In the genomic region with DNA sequence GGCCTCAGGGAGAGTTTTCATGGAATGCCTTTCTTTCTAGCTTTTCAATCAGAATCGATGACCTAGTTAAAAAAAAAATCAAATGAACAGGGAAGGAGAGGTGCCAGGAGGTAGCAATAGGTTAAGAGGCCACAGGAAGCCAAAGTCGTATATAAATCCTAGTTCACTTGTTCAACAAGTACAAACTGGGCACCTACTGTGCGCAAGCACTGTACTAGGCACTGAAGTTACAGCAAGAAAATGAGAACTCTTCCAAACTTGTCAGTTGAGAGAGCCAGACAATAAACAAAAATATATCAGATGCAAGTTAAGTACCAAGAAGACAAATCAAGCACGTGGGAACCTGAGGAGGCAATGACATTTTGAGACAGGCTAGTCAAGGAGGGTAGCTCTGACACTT, we compare ENCODE assay signal across 18 cellular contexts. TPM values are rescaled to one million over a fixed set of nuclear protein-coding genes. Genes with fewer than 3 reads are reported as not detected.
DNase-seq lines count a peak whose midpoint lies in the region; ATAC-seq and TF ChIP-seq lines count a peak whose summit lies in the region.
"Had no signal": no experiment of that assay in that cellular context is flagged by ENCODE, and none has a peak within 500 bp of the region (broad histone marks: within the 10 kb centered on the region; RNA-seq: fewer than 3 reads in every experiment).

No MANE protein-coding gene starts in this region.

- peaks cover 81% of the 10 kb centered on the region for H4K20me1 ChIP-seq in Loucy (ENCODE audit: insufficient read depth, low read length, poor library complexity, severe bottlenecking)

- H3K79me2 ChIP-seq in Loucy (ENCODE audit: insufficient read depth, low read length): peaks cover 99% of the 10 kb centered on the region

- peaks cover 39% of the 10 kb centered on the region for H3K36me3 ChIP-seq in CD8-positive, alpha-beta memory T cell (ENCODE audit: insufficient read depth, low read length)
- H3K36me3 ChIP-seq in Loucy (ENCODE audit: insufficient read depth, low read length): peaks cover 72% of the 10 kb centered on the region; the same call in 1 of the 2 replicates

- no peak for TF ChIP-seq CTCF in Loucy (conservative IDR thresholded peaks at IDR 0.05; ENCODE audit: low read length)
- no peak for TF ChIP-seq CTCF in GM20000 (IDR thresholded peaks at IDR 0.05; ENCODE audit: extremely low read depth, missing control alignments)
- TF ChIP-seq CTCF in WTC11 (IDR thresholded peaks at IDR 0.05): no peak

- H3F3A ChIP-seq in Loucy (ENCODE audit: low read depth): no peaks in the 10 kb centered on the region

- H3K27me3 Mint-ChIP-seq in CD8-positive, alpha-beta memory T cell: no peaks in the 10 kb centered on the region
- no peaks in the 10 kb centered on the region for H3K27me3 Mint-ChIP-seq in WTC11 (ENCODE audit: low read depth)
- H3K27me3 Mint-ChIP-seq: CD4-positive, alpha-beta memory T cell had no signal

- peaks cover 34 to 57% (median 52%) of the 10 kb centered on the region in 3 donors for H3K4me1 Mint-ChIP-seq in CD8-positive, alpha-beta memory T cell
- H3K4me1 Mint-ChIP-seq in stimulated activated effector memory CD8-positive, alpha-beta T cell treated with anti-CD3 and anti-CD28 coated beads, Interleukin-12 subunit alpha, Interleukin-12 subunit beta, amount 100 ng/mL, for 72 hours: peaks cover 35% of the 10 kb centered on the region
- H3K4me1 Mint-ChIP-seq in WTC11: peaks cover 5% of the 10 kb centered on the region

- H3K4me2 ChIP-seq in Loucy (ENCODE audit: low read depth, low read length, poor library complexity, severe bottlenecking): peak overlapping the region; percentile 43
- H3K4me2 ChIP-seq: BLaER1, KMS-11 had no signal

- no peak for ATAC-seq in stimulated activated effector memory CD8-positive, alpha-beta T cell treated with anti-CD3 and anti-CD28 coated beads, Interleukin-12 subunit alpha, Interleukin-12 subunit beta, amount 100 ng/mL, for 72 hours
- ATAC-seq in GM21528 (IDR thresholded peaks at IDR 0.05; ENCODE audit: low FRiP score, unreplicated experiment): no peak
- ATAC-seq in WTC11: no peak

- H3K9me3 ChIP-seq in CD8-positive, alpha-beta memory T cell (ENCODE audit: low read length): no peaks in the 10 kb centered on the region
- H3K9me3 ChIP-seq in Loucy (ENCODE audit: insufficient read depth, low read depth, low read length): no peaks in the 10 kb centered on the region
- H3K9me3 ChIP-seq: BLaER1 had no signal

- H3K4me3 ChIP-seq in CD8-positive, alpha-beta memory T cell (ENCODE audit: low read length): no peak overlapping the region
- no peak overlapping the region for H3K4me3 ChIP-seq in Loucy (ENCODE audit: low read length, poor library complexity, severe bottlenecking)
- H3K4me3 ChIP-seq: BLaER1 had no signal

- no peak overlapping the region for H3K27ac ChIP-seq in CD8-positive, alpha-beta memory T cell (ENCODE audit: low read depth, low read length)
- peak overlapping the region; percentile 44 for H3K27ac ChIP-seq in epithelial cell of prostate
- H3K27ac ChIP-seq: BLaER1, KMS-11, RWPE1 had no signal

- DNase-seq in CD8-positive, alpha-beta memory T cell: no peak
- no peak for DNase-seq in epithelial cell of prostate (ENCODE audit: low read depth, low spot score)
- DNase-seq in stimulated activated effector memory CD8-positive, alpha-beta T cell treated with anti-CD3 and anti-CD28 coated beads, Interleukin-12 subunit alpha, Interleukin-12 subunit beta, amount 100 ng/mL, for 72 hours (ENCODE audit: low spot score in 2 of 2): no peak
- DNase-seq in GM20000 (ENCODE audit: low spot score): no peak
- no peak for DNase-seq in WTC11 (ENCODE audit: low spot score)
- DNase-seq: CD4-positive, alpha-beta memory T cell; NCI-H1105; NCI-H146; NCI-H2029; NCI-H345; NCI-H774; NK-92 treated with Interleukin-12 subunit alpha and Interleukin-12 subunit beta, amount 100 ng/mL, for 24 hours; SHP77 treated with DMSO at 0.1 percent for 48 hours had no signal

- POLR2A ChIA-PET in CD8-positive, alpha-beta memory T cell (lab: Charles Lee): no interaction called here
- POLR2A ChIA-PET in WTC11 (lab: Charles Lee): interaction anchor here (0.6 kb wide), 1 partner anchor 1336 kb away, joined by 3 read pairs; no protein-coding TSS in a partner anchor

- CTCF ChIA-PET in CD8-positive, alpha-beta memory T cell (lab: Charles Lee): no interaction called here
- CTCF ChIA-PET in WTC11 (lab: Charles Lee): interaction anchor here (0.6 kb wide), 1 partner anchor 39 kb away, joined by 5 read pairs; no protein-coding TSS in a partner anchor

- no peak overlapping the region for H3K9ac ChIP-seq in Loucy (ENCODE audit: low read depth, low read length, poor library complexity, severe bottlenecking)
- H3K9ac ChIP-seq: KMS-11 had no signal

- no peak overlapping the region for H2AFZ ChIP-seq in Loucy (ENCODE audit: low read length)

- H3K9me2 ChIP-seq in Loucy (replicated peaks; ENCODE audit: low read depth, low read length): no peaks in the 10 kb centered on the region

- peak overlapping the region in 1 of 7 donors; percentile 72 for H3K4me3 Mint-ChIP-seq in CD8-positive, alpha-beta memory T cell
- no peak overlapping the region for H3K4me3 Mint-ChIP-seq in stimulated activated effector memory CD8-positive, alpha-beta T cell treated with anti-CD3 and anti-CD28 coated beads, Interleukin-12 subunit alpha, Interleukin-12 subunit beta, amount 100 ng/mL, for 72 hours
- H3K4me3 Mint-ChIP-seq in WTC11: no peak overlapping the region
- H3K4me3 Mint-ChIP-seq: CD4-positive, alpha-beta memory T cell had no signal

- H3K9me3 Mint-ChIP-seq in CD8-positive, alpha-beta memory T cell: no peaks in the 10 kb centered on the region
- H3K9me3 Mint-ChIP-seq in stimulated activated effector memory CD8-positive, alpha-beta T cell treated with anti-CD3 and anti-CD28 coated beads, Interleukin-12 subunit alpha, Interleukin-12 subunit beta, amount 100 ng/mL, for 72 hours: no peaks in the 10 kb centered on the region
- H3K9me3 Mint-ChIP-seq in WTC11: no peaks in the 10 kb centered on the region
- H3K9me3 Mint-ChIP-seq: CD4-positive, alpha-beta memory T cell had no signal

- peaks cover 13% of the 10 kb centered on the region for H3K4me1 ChIP-seq in CD8-positive, alpha-beta memory T cell (ENCODE audit: insufficient read depth, low read length)
- peaks cover 27% of the 10 kb centered on the region for H3K4me1 ChIP-seq in Loucy (ENCODE audit: insufficient read depth, low read length, poor library complexity, severe bottlenecking)

- no peaks in the 10 kb centered on the region for H3K27me3 ChIP-seq in CD8-positive, alpha-beta memory T cell (ENCODE audit: insufficient read depth, low read length, poor library complexity, severe bottlenecking)
- no peaks in the 10 kb centered on the region for H3K27me3 ChIP-seq in Loucy (ENCODE audit: insufficient read depth, low read length, poor library complexity, severe bottlenecking)
- H3K27me3 ChIP-seq: BLaER1 had no signal

- peak overlapping the region in 5 of 8 donors; percentile 2 to 70 (median 10) for H3K27ac Mint-ChIP-seq in CD8-positive, alpha-beta memory T cell
- peak overlapping the region; percentile 75 for H3K27ac Mint-ChIP-seq in stimulated activated effector memory CD8-positive, alpha-beta T cell treated with anti-CD3 and anti-CD28 coated beads, Interleukin-12 subunit alpha, Interleukin-12 subunit beta, amount 100 ng/mL, for 72 hours
- no peak overlapping the region for H3K27ac Mint-ChIP-seq in WTC11

- peaks cover 16 to 77% (median 25%) of the 10 kb centered on the region in 3 donors for H3K36me3 Mint-ChIP-seq in CD8-positive, alpha-beta memory T cell
- H3K36me3 Mint-ChIP-seq in stimulated activated effector memory CD8-positive, alpha-beta T cell treated with anti-CD3 and anti-CD28 coated beads, Interleukin-12 subunit alpha, Interleukin-12 subunit beta, amount 100 ng/mL, for 72 hours: peaks cover 100% of the 10 kb centered on the region
- peaks cover 80% of the 10 kb centered on the region for H3K36me3 Mint-ChIP-seq in WTC11

TF ChIP-seq in WTC11, 78 proteins besides CTCF, POLR2A, EP300 and RAD21:
- no peak for TF ChIP-seq CREM (CRISPR knock-in tag; IDR thresholded peaks at IDR 0.05)
- no peak for TF ChIP-seq NFYB (CRISPR knock-in tag; conservative IDR thresholded peaks at IDR 0.05; ENCODE audit: low read depth)

RNA-seq across cellular contexts. Expression of a gene that starts 6.1 kb away (rescaled TPM):
- 10 to 100 TPM; 77.6 to 81.2 TPM for total RNA-seq in CD8-positive, alpha-beta memory T cell
- 10.0 TPM for polyA plus RNA-seq in CD8-positive, alpha-beta memory T cell
- total RNA-seq in WTC11 (2021): 156 to 160 TPM (median 156 TPM) in 3 replicates

RNA-seq across cellular contexts. Expression of a gene that starts 6.2 kb away (rescaled TPM):
- 10 to 100 TPM; 57.6 to 61.9 TPM for total RNA-seq in CD8-positive, alpha-beta memory T cell
- polyA plus RNA-seq in CD8-positive, alpha-beta memory T cell: 34.1 TPM
- total RNA-seq in WTC11 (2021): 47.9 to 58.8 TPM (median 49.9 TPM) in 3 replicates

RNA-seq across cellular contexts. Expression of a gene that starts 36.6 kb away (rescaled TPM):
- 10 to 100 TPM; 10.4 to 11.3 TPM for total RNA-seq in CD8-positive, alpha-beta memory T cell
- polyA plus RNA-seq in CD8-positive, alpha-beta memory T cell: 19.3 TPM
- 8.1 to 9.2 TPM (median 8.7 TPM) in 3 replicates for total RNA-seq in WTC11 (2021)
